Comparison of ENCODE assay signal across 9 cellular contexts in genomic region chr14:21098892-21099595, GRCh38. TPM values are rescaled to one million over a fixed set of nuclear protein-coding genes. Genes with fewer than 3 reads are reported as not detected.
A peak's percentile ranks its signal among the peaks of the same experiment; 100 is the strongest.
DNase-seq lines count a peak whose midpoint lies in the region; ATAC-seq, FAIRE-seq and TF ChIP-seq lines count a peak whose summit lies in the region.
"Had no signal": no experiment of that assay in that cellular context is flagged by ENCODE, and none has a peak within 500 bp of the region (broad histone marks: within the 10 kb centered on the region; RNA-seq: fewer than 3 reads in every experiment).

No MANE protein-coding gene starts in this region.

- H3K9ac ChIP-seq in ES-I3 (ENCODE audit: low read depth, low read length) (peak overlapping the region; percentile 62), endothelial cell of umbilical vein (replicated peaks; ENCODE audit: extremely low read depth, insufficient read depth, low read length) (peak overlapping the region; percentile 12), parathyroid adenoma (peak overlapping the region; percentile 69)

- no peaks in the 10 kb centered on the region for H4K20me1 ChIP-seq in endothelial cell of umbilical vein (replicated peaks; ENCODE audit: control insufficient read depth, extremely low read depth, insufficient read depth, low read length)

- peaks cover 25% of the 10 kb centered on the region for H3K4me1 ChIP-seq in ES-I3 (ENCODE audit: insufficient read depth, low read length)
- H3K4me1 ChIP-seq in endothelial cell of umbilical vein (ENCODE audit: control insufficient read depth, extremely low read depth, insufficient read depth, low read length): peaks cover 17% of the 10 kb centered on the region
- H3K4me1 ChIP-seq in parathyroid adenoma: peaks cover 42% of the 10 kb centered on the region

- POLR2A ChIA-PET in endothelial cell of umbilical vein (lab: Charles Lee): no interaction called here

- H2AFZ ChIP-seq in endothelial cell of umbilical vein (ENCODE audit: low read depth, low read length) (peak overlapping the region; percentile 56), parathyroid adenoma (peak overlapping the region; percentile 57)

- no peak for TF ChIP-seq POLR2A in endothelial cell of umbilical vein (IDR thresholded peaks at IDR 0.05; ENCODE audit: low read depth, low read length)

- no peaks in the 10 kb centered on the region for H3K9me3 ChIP-seq in ES-I3 (ENCODE audit: control insufficient read depth, insufficient read depth, low read length)
- no peaks in the 10 kb centered on the region for H3K9me3 ChIP-seq in endothelial cell of umbilical vein (replicated peaks; ENCODE audit: control insufficient read depth, insufficient read depth, low read length)
- H3K9me3 ChIP-seq in parathyroid adenoma (ENCODE audit: control insufficient read depth, low read length): no peaks in the 10 kb centered on the region

- CTCF ChIA-PET in endothelial cell of umbilical vein (lab: Charles Lee): interaction anchor here (1.1 to 1.2 kb wide), 3 partner anchors 31 to 84 kb away, joined by 3 to 6 read pairs (median 3); no protein-coding TSS in a partner anchor

- no peak for FAIRE-seq in endothelial cell of umbilical vein (lab: Jason Lieb, UNC)

- H3K4me2 ChIP-seq in endothelial cell of umbilical vein (ENCODE audit: insufficient read depth, low read length) (peak overlapping the region; percentile 77), parathyroid adenoma (ENCODE audit: low read length) (peak overlapping the region; percentile 81)

- H3K79me2 ChIP-seq in endothelial cell of umbilical vein (ENCODE audit: control insufficient read depth, insufficient read depth, low read length) (no peaks in the 10 kb centered on the region), parathyroid adenoma (peaks cover 21% of the 10 kb centered on the region)

- ATAC-seq in HG02973 (IDR thresholded peaks at IDR 0.05; ENCODE audit: unreplicated experiment) (no peak), HG03045 (IDR thresholded peaks at IDR 0.05; ENCODE audit: unreplicated experiment) (no peak)

- TSS peak; percentile 44 for BruUV-seq in endothelial cell of umbilical vein (replicated peaks; lab: Mats Ljungman, UMichigan)

- dilution Hi-C loops in endothelial cell of umbilical vein (cut with MboI; ENCODE audit: extremely low pct_ligation_motif_present, low sequenced_read_pairs): no loop called here

- H3K4me3 ChIP-seq in endothelial cell of umbilical vein (replicated peaks in 1 of 3; ENCODE audit: insufficient read depth in 1 of 3, low read depth in 1 of 3, low read length in 3 of 3): peak overlapping the region; percentile 46 to 72 (median 58)
- H3K4me3 ChIP-seq in parathyroid adenoma (ENCODE audit: low read depth, low read length): peak overlapping the region; percentile 82

- no peak for TF ChIP-seq CTCF in endothelial cell of umbilical vein (IDR thresholded peaks at IDR 0.05; ENCODE audit: extremely low read depth in 1 of 2, insufficient read depth in 1 of 2, low read depth in 1 of 2, low read length in 2 of 2)
- no peak for TF ChIP-seq CTCF in parathyroid adenoma (IDR thresholded peaks at IDR 0.05)

- H3K9me1 ChIP-seq in endothelial cell of umbilical vein (replicated peaks; ENCODE audit: control insufficient read depth, extremely low read depth, insufficient read depth, low read length): no peaks in the 10 kb centered on the region

- no peak overlapping the region for H3K27ac ChIP-seq in endothelial cell of umbilical vein (ENCODE audit: insufficient read depth, low read depth, low read length)
- H3K27ac ChIP-seq in parathyroid adenoma: peak overlapping the region; percentile 91

- H3K36me3 ChIP-seq in ES-I3 (ENCODE audit: insufficient read depth, low read length) (no peaks in the 10 kb centered on the region), endothelial cell of umbilical vein (ENCODE audit: control insufficient read depth in 2 of 2, extremely low read depth in 1 of 2, insufficient read depth in 2 of 2, low read length in 2 of 2) (no peaks in the 10 kb centered on the region), parathyroid adenoma (ENCODE audit: control insufficient read depth, insufficient read depth, low read length) (no peaks in the 10 kb centered on the region)

- intact Hi-C loops in endothelial cell of umbilical vein (cut with micrococcal nuclease): no loop called here

- H3K27me3 ChIP-seq in endothelial cell of umbilical vein (ENCODE audit: control insufficient read depth in 2 of 2, insufficient read depth in 2 of 2, low read length in 2 of 2): peaks cover 12 to 26% of the 10 kb centered on the region in 2 experiments
- no peaks in the 10 kb centered on the region for H3K27me3 ChIP-seq in parathyroid adenoma (ENCODE audit: control insufficient read depth, insufficient read depth, low read length)

- DNase-seq in NCI-H748 (lab: John Stamatoyannopoulos, UW; ENCODE audit: unreplicated experiment) (peak; percentile 49), endothelial cell of umbilical vein (ENCODE audit: low read depth, low spot score) (no peak), NCI-H187 treated with DMSO at 0.1 percent for 48 hours (lab: John Stamatoyannopoulos, UW) (no peak), dermis blood vessel endothelial cell (no peak)

TF ChIP-seq in endothelial cell of umbilical vein, 7 proteins besides CTCF, POLR2A, EP300 and RAD21:
- no peak for TF ChIP-seq GATA2 (IDR thresholded peaks at IDR 0.05; ENCODE audit: insufficient read depth, insufficient read length, low read depth, low read length)
- no peak for TF ChIP-seq EZH2 (IDR thresholded peaks at IDR 0.05; ENCODE audit: borderline replicate concordance, low read depth, low read length, severe bottlenecking)
- no peak for TF ChIP-seq MYC (IDR thresholded peaks at IDR 0.05; ENCODE audit: low read depth, low read length)
- TF ChIP-seq FOS (IDR thresholded peaks at IDR 0.05; ENCODE audit: borderline replicate concordance, insufficient read depth, low read length): no peak
- no peak for TF ChIP-seq MAX (IDR thresholded peaks at IDR 0.05; ENCODE audit: insufficient read depth, insufficient read length)
- no peak for TF ChIP-seq JUN (IDR thresholded peaks at IDR 0.05; ENCODE audit: borderline replicate concordance, insufficient read depth, insufficient read length, low read depth)
- TF ChIP-seq POLR2AphosphoS5 (IDR thresholded peaks at IDR 0.05; ENCODE audit: insufficient read depth, low read depth, low read length): no peak
TF ChIP-seq in endothelial cell of umbilical vein: peak in this region for 0.

RNA-seq across cellular contexts. Expression of gene ZNF219, which starts 0.6 kb away (rescaled TPM):
- total RNA-seq in endothelial cell of umbilical vein (12.8 and 15.2 TPM in 2 replicates), dermis blood vessel endothelial cell (5.1 and 7.0 TPM in 2 replicates)
- 13.2 and 21.2 TPM in 2 replicates for polyA plus RNA-seq in endothelial cell of umbilical vein
- 3.6 and 7.8 TPM in 2 replicates for polyA plus RNA-seq in endothelial cell of umbilical vein (2011; cell fraction: cytosol; rRNA removed)
- 17.9 and 19.4 TPM in 2 replicates for polyA plus RNA-seq in endothelial cell of umbilical vein (2011; cell fraction: nucleus; rRNA removed)
- polyA plus RNA-seq in endothelial cell of umbilical vein (2012): 2.8 and 4.3 TPM in 2 replicates
- polyA minus RNA-seq in endothelial cell of umbilical vein: 7.4 and 7.7 TPM in 2 replicates
- 21.7 TPM for polyA minus RNA-seq in endothelial cell of umbilical vein (2011; cell fraction: cytosol; rRNA and poly(A)+ RNA removed)
- polyA minus RNA-seq in endothelial cell of umbilical vein (2011; cell fraction: nucleus; rRNA and poly(A)+ RNA removed): 4.5 and 12.0 TPM in 2 replicates

RNA-seq across cellular contexts. Expression of gene TMEM253, which starts 1.8 kb away (rescaled TPM):
- total RNA-seq in endothelial cell of umbilical vein (not detected in 2 replicates), dermis blood vessel endothelial cell (0.19 TPM in 1 of 2 replicates, not detected in the other)
- 0.14 and 0.25 TPM in 2 replicates for polyA plus RNA-seq in endothelial cell of umbilical vein
- polyA plus RNA-seq in endothelial cell of umbilical vein (2011; cell fraction: cytosol; rRNA removed): 0.04 TPM in 1 of 2 replicates, not detected in the other
- polyA plus RNA-seq in endothelial cell of umbilical vein (2011; cell fraction: nucleus; rRNA removed): 0.48 and 0.66 TPM in 2 replicates
- not detected in 2 replicates for polyA plus RNA-seq in endothelial cell of umbilical vein (2012)
- not detected in 2 replicates for polyA minus RNA-seq in endothelial cell of umbilical vein
- polyA minus RNA-seq in endothelial cell of umbilical vein (2011; cell fraction: cytosol; rRNA and poly(A)+ RNA removed): not detected
- polyA minus RNA-seq in endothelial cell of umbilical vein (2011; cell fraction: nucleus; rRNA and poly(A)+ RNA removed): not detected in 2 replicates
- total RNA-seq: T-helper 1 cell treated with Interleukin-12 subunit alpha and Interleukin-12 subunit beta and Interleukin-4 antibody, amounts not matched to agents 30 ng/mL and 1 ng/mL, for 36 hours had no signal

RNA-seq across cellular contexts. Expression of gene ARHGEF40, which starts 28.9 kb away (rescaled TPM):
- 1.9 and 2.6 TPM in 2 replicates for total RNA-seq in endothelial cell of umbilical vein
- 19.9 and 30.4 TPM in 2 replicates for polyA plus RNA-seq in endothelial cell of umbilical vein
- polyA plus RNA-seq in endothelial cell of umbilical vein (2011; cell fraction: cytosol; rRNA removed): 16.5 and 18.0 TPM in 2 replicates
- polyA plus RNA-seq in endothelial cell of umbilical vein (2011; cell fraction: nucleus; rRNA removed): 40.1 and 52.2 TPM in 2 replicates
- polyA plus RNA-seq in endothelial cell of umbilical vein (2012): 1.0 and 1.1 TPM in 2 replicates
- polyA minus RNA-seq in endothelial cell of umbilical vein: 21.1 and 21.2 TPM in 2 replicates
- 12.6 TPM for polyA minus RNA-seq in endothelial cell of umbilical vein (2011; cell fraction: cytosol; rRNA and poly(A)+ RNA removed)
- polyA minus RNA-seq in endothelial cell of umbilical vein (2011; cell fraction: nucleus; rRNA and poly(A)+ RNA removed): 9.8 and 12.1 TPM in 2 replicates
- 6.2 and 7.3 TPM in 2 replicates for total RNA-seq in dermis blood vessel endothelial cell
- total RNA-seq: T-helper 1 cell treated with Interleukin-12 subunit alpha and Interleukin-12 subunit beta and Interleukin-4 antibody, amounts not matched to agents 30 ng/mL and 1 ng/mL, for 36 hours had no signal

RNA-seq across cellular contexts. Expression of gene RNASE8, which starts 41.4 kb away (rescaled TPM):
- total RNA-seq in endothelial cell of umbilical vein (not detected in 2 replicates), dermis blood vessel endothelial cell (not detected in 2 replicates)
- not detected in 2 replicates for polyA plus RNA-seq in endothelial cell of umbilical vein
- not detected in 2 replicates for polyA plus RNA-seq in endothelial cell of umbilical vein (2011; cell fraction: cytosol; rRNA removed)
- not detected in 2 replicates for polyA plus RNA-seq in endothelial cell of umbilical vein (2011; cell fraction: nucleus; rRNA removed)
- not detected in 2 replicates for polyA plus RNA-seq in endothelial cell of umbilical vein (2012)
- polyA minus RNA-seq in endothelial cell of umbilical vein: not detected in 2 replicates
- polyA minus RNA-seq in endothelial cell of umbilical vein (2011; cell fraction: cytosol; rRNA and poly(A)+ RNA removed): not detected
- not detected in 2 replicates for polyA minus RNA-seq in endothelial cell of umbilical vein (2011; cell fraction: nucleus; rRNA and poly(A)+ RNA removed)
- total RNA-seq: T-helper 1 cell treated with Interleukin-12 subunit alpha and Interleukin-12 subunit beta and Interleukin-4 antibody, amounts not matched to agents 30 ng/mL and 1 ng/mL, for 36 hours had no signal

RNA-seq across cellular contexts. Expression of gene OR5AU1, which starts 56.8 kb away (rescaled TPM):
- total RNA-seq in endothelial cell of umbilical vein (not detected in 2 replicates), dermis blood vessel endothelial cell (not detected in 2 replicates)
- polyA plus RNA-seq in endothelial cell of umbilical vein: not detected in 2 replicates
- polyA plus RNA-seq in endothelial cell of umbilical vein (2011; cell fraction: cytosol; rRNA removed): not detected in 2 replicates
- polyA plus RNA-seq in endothelial cell of umbilical vein (2011; cell fraction: nucleus; rRNA removed): not detected in 2 replicates
- not detected in 2 replicates for polyA plus RNA-seq in endothelial cell of umbilical vein (2012)
- polyA minus RNA-seq in endothelial cell of umbilical vein: not detected in 2 replicates
- polyA minus RNA-seq in endothelial cell of umbilical vein (2011; cell fraction: cytosol; rRNA and poly(A)+ RNA removed): not detected
- not detected in 2 replicates for polyA minus RNA-seq in endothelial cell of umbilical vein (2011; cell fraction: nucleus; rRNA and poly(A)+ RNA removed)
- total RNA-seq: T-helper 1 cell treated with Interleukin-12 subunit alpha and Interleukin-12 subunit beta and Interleukin-4 antibody, amounts not matched to agents 30 ng/mL and 1 ng/mL, for 36 hours had no signal

Comparison
In these comparisons a context has a peak if more than half of its experiments do, and no peak if none do; other contexts are left out.
1. H3K9ac ChIP-seq: peak in every context shown above with its lines; median percentile 69 in parathyroid adenoma; 62 in ES-I3; 12 in endothelial cell of umbilical vein.